9 cellular contexts compared by ENCODE assay signal in genomic region chr4:153197301-153197700, GRCh38.
"Had no signal": no experiment of that assay in that cellular context is flagged by ENCODE, and none has a peak within 500 bp of the region (broad histone marks: within the 10 kb centered on the region; RNA-seq: fewer than 3 reads in every experiment).

No MANE protein-coding gene starts in this region.

- H3K27ac ChIP-seq: HL-60 had no signal

- H3K4me1 Mint-ChIP-seq: GM23338, IgD-negative memory B cell had no signal

- H3K4me3 ChIP-seq: GM23338, HAP-1 had no signal

- DNase-seq: H7, HFFc6, KBM-7 had no signal

- H3K27ac Mint-ChIP-seq: GM23338, HFFc6, IgD-negative memory B cell had no signal

- H3K4me3 Mint-ChIP-seq: GM23338, HFFc6, IgD-negative memory B cell had no signal

- H3K36me3 Mint-ChIP-seq: IgD-negative memory B cell had no signal

- H3K9me3 ChIP-seq: HAP-1 had no signal

- ATAC-seq: GM23338, HCT116, HepG2 had no signal

- H3K9me3 Mint-ChIP-seq: GM23338, HFFc6, IgD-negative memory B cell had no signal

- H3K36me3 ChIP-seq: HAP-1 had no signal
